7 cellular contexts compared by ENCODE assay signal in the genomic region with DNA sequence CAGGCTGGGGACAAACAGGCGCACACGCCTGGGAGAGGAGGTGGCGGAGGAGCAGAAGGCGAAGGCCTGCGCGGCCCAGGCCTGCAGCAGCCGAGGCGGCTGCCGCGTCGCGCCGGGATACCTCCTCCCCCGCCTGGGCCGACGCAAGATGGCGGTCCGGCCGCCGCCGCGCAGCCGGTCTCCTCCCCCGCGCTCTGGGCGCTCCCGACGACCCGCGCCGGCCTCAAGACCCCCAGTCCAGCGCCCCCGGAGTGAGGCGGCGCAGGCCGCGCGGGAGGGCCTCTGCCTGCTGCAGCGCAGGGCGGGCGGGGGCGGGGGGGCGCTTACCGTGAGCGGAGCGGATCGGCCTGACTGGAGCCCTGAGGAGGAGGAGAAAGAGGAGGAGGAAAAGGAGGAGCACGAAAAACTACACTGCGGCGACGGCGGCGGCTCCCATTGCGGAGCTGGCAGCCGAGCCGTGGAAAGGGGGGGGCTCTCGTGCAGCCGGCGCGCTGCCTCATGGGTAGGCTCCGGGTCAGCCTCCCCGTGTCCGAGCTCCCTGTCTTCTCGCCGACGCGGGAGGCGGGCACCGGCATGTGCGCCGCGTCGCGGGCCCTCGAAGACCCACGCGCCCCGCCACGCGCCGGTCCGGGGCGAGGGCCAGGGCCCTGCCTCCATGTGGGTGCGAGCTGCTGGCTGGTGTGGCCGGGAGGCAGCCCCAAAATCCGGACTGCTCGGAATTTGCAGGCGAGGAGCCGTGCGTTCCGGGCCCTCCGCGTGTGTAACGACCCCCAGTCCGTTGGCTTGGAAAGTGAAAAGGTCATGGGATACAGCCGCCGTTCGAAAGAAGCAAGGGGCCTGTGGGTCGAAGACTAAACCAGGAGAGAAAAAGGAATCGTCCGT. TPM values are rescaled to one million over a fixed set of nuclear protein-coding genes. Genes with fewer than 3 reads are reported as not detected.
DNase-seq lines count a peak whose midpoint lies in the region; ATAC-seq and TF ChIP-seq lines count a peak whose summit lies in the region.

A gene with protein sequence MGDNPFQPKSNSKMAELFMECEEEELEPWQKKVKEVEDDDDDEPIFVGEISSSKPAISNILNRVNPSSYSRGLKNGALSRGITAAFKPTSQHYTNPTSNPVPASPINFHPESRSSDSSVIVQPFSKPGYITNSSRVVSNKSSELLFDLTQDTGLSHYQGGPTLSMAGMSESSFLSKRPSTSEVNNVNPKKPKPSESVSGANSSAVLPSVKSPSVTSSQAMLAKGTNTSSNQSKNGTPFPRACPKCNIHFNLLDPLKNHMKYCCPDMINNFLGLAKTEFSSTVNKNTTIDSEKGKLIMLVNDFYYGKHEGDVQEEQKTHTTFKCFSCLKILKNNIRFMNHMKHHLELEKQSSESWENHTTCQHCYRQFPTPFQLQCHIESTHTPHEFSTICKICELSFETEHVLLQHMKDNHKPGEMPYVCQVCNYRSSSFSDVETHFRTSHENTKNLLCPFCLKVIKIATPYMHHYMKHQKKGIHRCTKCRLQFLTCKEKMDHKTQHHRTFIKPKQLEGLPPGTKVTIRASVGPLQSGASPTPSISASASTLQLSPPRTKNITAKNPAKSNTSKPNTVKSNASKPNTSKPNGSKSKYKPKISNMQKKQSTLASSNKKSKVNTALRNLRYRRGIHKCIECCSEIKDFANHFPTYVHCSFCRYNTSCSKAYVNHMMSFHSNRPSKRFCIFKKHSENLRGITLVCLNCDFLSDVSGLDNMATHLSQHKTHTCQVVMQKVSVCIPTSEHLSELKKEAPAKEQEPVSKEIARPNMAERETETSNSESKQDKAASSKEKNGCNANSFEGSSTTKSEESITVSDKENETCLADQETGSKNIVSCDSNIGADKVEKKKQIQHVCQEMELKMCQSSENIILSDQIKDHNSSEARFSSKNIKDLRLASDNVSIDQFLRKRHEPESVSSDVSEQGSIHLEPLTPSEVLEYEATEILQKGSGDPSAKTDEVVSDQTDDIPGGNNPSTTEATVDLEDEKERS (minus strand): TSS at position 379 of the 882 bp plus-strand sequence. CDS start 26,400 bp downstream, outside the sequence.

- H3K9ac ChIP-seq in iPS-15b (ENCODE audit: low read depth, low read length) (peak within 1 kb of the TSS; percentile 96), skeletal muscle satellite cell (ENCODE audit: low read depth, low read length) (peak within 1 kb of the TSS; percentile 87)

- H3K27me3 ChIP-seq in body of pancreas (no peaks in the 10 kb centered on the region), iPS-15b (ENCODE audit: control insufficient read depth, insufficient read depth, low read length) (no peaks in the 10 kb centered on the region), skeletal muscle satellite cell (ENCODE audit: control insufficient read depth, insufficient read depth, low read length) (no peaks in the 10 kb centered on the region)

- H3K4me2 ChIP-seq in skeletal muscle satellite cell (ENCODE audit: low read length), result peak within 1 kb of the TSS; percentile 84

- 15 to 48% methylated on average over 26 to 69 of the region's 101 CpGs for WGBS in body of pancreas, 2 donors

- peak; percentile 67 to 74 (median 71) for TF ChIP-seq POLR2A in body of pancreas (IDR thresholded peaks at IDR 0.05)

- peaks cover 33% of the 10 kb centered on the region for H3K4me1 ChIP-seq in body of pancreas
- H3K4me1 ChIP-seq in iPS-15b (ENCODE audit: control insufficient read depth, insufficient read depth, low read length), result peaks cover 21% of the 10 kb centered on the region
- peaks cover 33% of the 10 kb centered on the region for H3K4me1 ChIP-seq in skeletal muscle satellite cell (ENCODE audit: control insufficient read depth, insufficient read depth, low read length)

- H3K4me3 ChIP-seq in body of pancreas, result peak within 1 kb of the TSS; percentile 45 to 57
- peak within 1 kb of the TSS; percentile 87 for H3K4me3 ChIP-seq in iPS-15b (ENCODE audit: low read depth, low read length)
- H3K4me3 ChIP-seq in skeletal muscle satellite cell (ENCODE audit: low read length), result peak within 1 kb of the TSS; percentile 77

- peak; percentile 82 to 91 for DNase-seq in NCI-H2081 (lab: John Stamatoyannopoulos, UW)
- DNase-seq in UCSD-AML1 (lab: John Stamatoyannopoulos, UW; ENCODE audit: unreplicated experiment), result peak; percentile 82
- DNase-seq in body of pancreas, result peak; percentile 88 to 93 (median 90)

- H3K9me3 ChIP-seq in body of pancreas (no peaks in the 10 kb centered on the region), iPS-15b (ENCODE audit: control insufficient read depth, insufficient read depth, low read length) (peaks cover 3% of the 10 kb centered on the region), skeletal muscle satellite cell (replicated peaks; ENCODE audit: low read length) (no peaks in the 10 kb centered on the region)

- H3K36me3 ChIP-seq in body of pancreas (replicated peaks in 1 of 2; ENCODE audit: insufficient read depth in 1 of 2, low read depth in 2 of 2), result no peaks in the 10 kb centered on the region
- no peaks in the 10 kb centered on the region for H3K36me3 ChIP-seq in iPS-15b (ENCODE audit: control insufficient read depth, insufficient read depth, low read length)
- peaks cover 5% of the 10 kb centered on the region for H3K36me3 ChIP-seq in skeletal muscle satellite cell (ENCODE audit: insufficient read depth, low read length)

- peak within 1 kb of the TSS; percentile 93 to 100 (median 96) for H3K27ac ChIP-seq in body of pancreas

- peak in 2 of 7 experiments; percentile 3 to 10 for TF ChIP-seq CTCF in body of pancreas (IDR thresholded peaks at IDR 0.05)

- ATAC-seq in GM18517 (IDR thresholded peaks at IDR 0.05; ENCODE audit: unreplicated experiment) (peak; percentile 74), HG02973 (IDR thresholded peaks at IDR 0.05; ENCODE audit: unreplicated experiment) (peak; percentile 67), body of pancreas (peak; percentile 94)

- intact Hi-C loops in body of pancreas (cut with DNase I), result no loop called here

RNA-seq across cellular contexts. Expression of the gene that starts here (rescaled TPM):
- total RNA-seq in body of pancreas, result 10 to 100 TPM; 28.3 to 38.7 TPM
- 19.0 and 22.8 TPM in 2 replicates for total RNA-seq in skeletal muscle satellite cell (2012; rRNA removed)

Comparison
In these comparisons a context has a peak if more than half of its experiments do, and no peak if none do; other contexts are left out.
1. Peak in every context shown above with its lines: DNase-seq, ATAC-seq, H3K4me3 ChIP-seq and H3K27ac ChIP-seq.